Comparison of ENCODE assay signal across 8 cellular contexts in the genomic region with DNA sequence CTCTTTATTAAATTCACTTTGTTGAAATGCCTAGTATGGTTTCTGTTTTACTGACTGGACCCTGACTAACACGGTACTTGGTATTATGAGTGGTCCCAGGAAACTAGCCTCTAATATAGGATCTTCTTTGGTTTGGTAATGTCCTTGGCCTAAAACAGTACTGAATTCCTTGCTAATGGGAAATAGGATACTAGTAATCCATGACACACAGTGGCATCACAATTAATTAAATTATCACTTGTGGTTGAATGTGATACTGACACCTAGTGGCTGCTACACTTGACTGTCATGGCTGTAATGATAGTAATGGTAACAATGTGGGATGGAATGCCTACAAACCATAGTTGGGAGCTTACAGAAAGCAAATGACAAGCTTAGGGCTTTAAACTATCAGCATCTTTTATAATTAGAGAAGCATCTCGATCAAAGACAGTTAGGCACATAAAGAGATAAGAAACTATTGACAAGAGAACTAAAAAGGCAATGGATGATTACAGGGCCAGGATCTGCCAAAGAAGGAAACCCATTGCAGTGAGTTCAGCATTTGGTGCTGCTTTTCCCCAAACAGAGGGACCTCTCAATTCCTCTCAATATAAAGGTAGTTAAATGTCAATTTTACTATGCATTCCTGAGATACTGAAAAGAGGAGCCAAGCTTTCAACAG. TPM values are rescaled to one million over a fixed set of nuclear protein-coding genes. Genes with fewer than 3 reads are reported as not detected.
DNase-seq lines count a peak whose midpoint lies in the region; ATAC-seq and TF ChIP-seq lines count a peak whose summit lies in the region.

No MANE protein-coding gene starts in this region.

- no peak overlapping the region for H3K9ac ChIP-seq in liver (ENCODE audit: low read depth in 1 of 2, low read length in 2 of 2)

- H3K27me3 ChIP-seq in liver (ENCODE audit: control insufficient read depth in 4 of 4, insufficient read depth in 4 of 4, low read length in 3 of 4), result no peaks in the 10 kb centered on the region

- H3K4me1 ChIP-seq in liver (ENCODE audit: control insufficient read depth in 4 of 4, insufficient read depth in 4 of 4, low read length in 3 of 4), result peaks cover 0 to 5% (median 5%) of the 10 kb centered on the region in 4 donors

- CTCF ChIA-PET in HEK293T (lab: Yijun Ruan, JAX), result interaction anchor here (0.7 to 1.5 kb wide), 4 partner anchors 10 to 126 kb away, joined by 3 to 8 read pairs (median 3); no protein-coding TSS in a partner anchor

- no peaks in the 10 kb centered on the region for H3K9me3 ChIP-seq in liver (ENCODE audit: control insufficient read depth in 4 of 4, low read length in 3 of 4)

- peak; percentile 49 for DNase-seq in DMS 273 (lab: John Stamatoyannopoulos, UW; ENCODE audit: unreplicated experiment)
- no peak for DNase-seq in DMS 273 treated with DMSO at 0.1 percent for 48 hours (lab: John Stamatoyannopoulos, UW)
- peak; percentile 29 for DNase-seq in HEK293T (ENCODE audit: extremely low spot score)
- DNase-seq in NCI-H774 (lab: John Stamatoyannopoulos, UW), result peak; percentile 1
- peak; percentile 68 for DNase-seq in cerebellum (ENCODE audit: low spot score)
- no peak for DNase-seq in stimulated activated naive CD4-positive, alpha-beta T cell treated with Interleukin-2 at 50 U/mL for 16 hours (lab: John Stamatoyannopoulos, UW)

- TF ChIP-seq CTCF in liver (IDR thresholded peaks at IDR 0.05; ENCODE audit: low read depth, low read length, missing input control), result peak; percentile 78

- H3K4me3 ChIP-seq in liver (ENCODE audit: low read depth in 1 of 3, low read length in 3 of 3), result no peak overlapping the region

- no peak for ATAC-seq in HG02571 (IDR thresholded peaks at IDR 0.05; ENCODE audit: unreplicated experiment)

- WGBS in liver, result 58% methylated on average over 2 of the region's 2 CpGs

- TF ChIP-seq RAD21 in liver (IDR thresholded peaks at IDR 0.05), result peak; percentile 88

- POLR2A ChIA-PET in HEK293T (lab: Yijun Ruan, JAX), result no interaction called here

- peaks cover 0 to 14% (median 5%) of the 10 kb centered on the region in 4 donors for H3K36me3 ChIP-seq in liver (ENCODE audit: control insufficient read depth in 4 of 4, insufficient read depth in 3 of 4, low read depth in 1 of 4, low read length in 3 of 4)

- no peak overlapping the region for H3K27ac ChIP-seq in liver (ENCODE audit: low read depth in 1 of 2, low read length in 2 of 2)

TF ChIP-seq in HEK293T, 16 proteins besides CTCF, POLR2A, EP300 and RAD21:
- TF ChIP-seq FOXK2 (IDR thresholded peaks at IDR 0.05), result no peak
- TF ChIP-seq LEF1 (IDR thresholded peaks at IDR 0.05; ENCODE audit: borderline replicate concordance), result no peak
- no peak for TF ChIP-seq L3MBTL2 (conservative IDR thresholded peaks at IDR 0.05)
- no peak for TF ChIP-seq HDGF (IDR thresholded peaks at IDR 0.05; ENCODE audit: borderline replicate concordance)
- no peak for TF ChIP-seq ZNF384 (IDR thresholded peaks at IDR 0.05)
- no peak for TF ChIP-seq ELF4 (IDR thresholded peaks at IDR 0.05)
- TF ChIP-seq SUZ12 (IDR thresholded peaks at IDR 0.05), result no peak
- no peak for TF ChIP-seq BHLHE40 (IDR thresholded peaks at IDR 0.05; ENCODE audit: borderline replicate concordance)
- TF ChIP-seq SP1 (IDR thresholded peaks at IDR 0.05), result no peak
- TF ChIP-seq, protein P1, sequence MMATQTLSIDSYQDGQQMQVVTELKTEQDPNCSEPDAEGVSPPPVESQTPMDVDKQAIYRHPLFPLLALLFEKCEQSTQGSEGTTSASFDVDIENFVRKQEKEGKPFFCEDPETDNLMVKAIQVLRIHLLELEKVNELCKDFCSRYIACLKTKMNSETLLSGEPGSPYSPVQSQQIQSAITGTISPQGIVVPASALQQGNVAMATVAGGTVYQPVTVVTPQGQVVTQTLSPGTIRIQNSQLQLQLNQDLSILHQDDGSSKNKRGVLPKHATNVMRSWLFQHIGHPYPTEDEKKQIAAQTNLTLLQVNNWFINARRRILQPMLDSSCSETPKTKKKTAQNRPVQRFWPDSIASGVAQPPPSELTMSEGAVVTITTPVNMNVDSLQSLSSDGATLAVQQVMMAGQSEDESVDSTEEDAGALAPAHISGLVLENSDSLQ (IDR thresholded peaks at IDR 0.05), result no peak
- no peak for TF ChIP-seq CTBP1 (IDR thresholded peaks at IDR 0.05; ENCODE audit: borderline replicate concordance)
- no peak for TF ChIP-seq FOXA1 (IDR thresholded peaks at IDR 0.05)

TF ChIP-seq in liver, 16 proteins besides CTCF, POLR2A, EP300 and RAD21:
- TF ChIP-seq, protein P2, sequence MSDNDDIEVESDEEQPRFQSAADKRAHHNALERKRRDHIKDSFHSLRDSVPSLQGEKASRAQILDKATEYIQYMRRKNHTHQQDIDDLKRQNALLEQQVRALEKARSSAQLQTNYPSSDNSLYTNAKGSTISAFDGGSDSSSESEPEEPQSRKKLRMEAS (IDR thresholded peaks at IDR 0.05), result no peak
- TF ChIP-seq, protein P3, sequence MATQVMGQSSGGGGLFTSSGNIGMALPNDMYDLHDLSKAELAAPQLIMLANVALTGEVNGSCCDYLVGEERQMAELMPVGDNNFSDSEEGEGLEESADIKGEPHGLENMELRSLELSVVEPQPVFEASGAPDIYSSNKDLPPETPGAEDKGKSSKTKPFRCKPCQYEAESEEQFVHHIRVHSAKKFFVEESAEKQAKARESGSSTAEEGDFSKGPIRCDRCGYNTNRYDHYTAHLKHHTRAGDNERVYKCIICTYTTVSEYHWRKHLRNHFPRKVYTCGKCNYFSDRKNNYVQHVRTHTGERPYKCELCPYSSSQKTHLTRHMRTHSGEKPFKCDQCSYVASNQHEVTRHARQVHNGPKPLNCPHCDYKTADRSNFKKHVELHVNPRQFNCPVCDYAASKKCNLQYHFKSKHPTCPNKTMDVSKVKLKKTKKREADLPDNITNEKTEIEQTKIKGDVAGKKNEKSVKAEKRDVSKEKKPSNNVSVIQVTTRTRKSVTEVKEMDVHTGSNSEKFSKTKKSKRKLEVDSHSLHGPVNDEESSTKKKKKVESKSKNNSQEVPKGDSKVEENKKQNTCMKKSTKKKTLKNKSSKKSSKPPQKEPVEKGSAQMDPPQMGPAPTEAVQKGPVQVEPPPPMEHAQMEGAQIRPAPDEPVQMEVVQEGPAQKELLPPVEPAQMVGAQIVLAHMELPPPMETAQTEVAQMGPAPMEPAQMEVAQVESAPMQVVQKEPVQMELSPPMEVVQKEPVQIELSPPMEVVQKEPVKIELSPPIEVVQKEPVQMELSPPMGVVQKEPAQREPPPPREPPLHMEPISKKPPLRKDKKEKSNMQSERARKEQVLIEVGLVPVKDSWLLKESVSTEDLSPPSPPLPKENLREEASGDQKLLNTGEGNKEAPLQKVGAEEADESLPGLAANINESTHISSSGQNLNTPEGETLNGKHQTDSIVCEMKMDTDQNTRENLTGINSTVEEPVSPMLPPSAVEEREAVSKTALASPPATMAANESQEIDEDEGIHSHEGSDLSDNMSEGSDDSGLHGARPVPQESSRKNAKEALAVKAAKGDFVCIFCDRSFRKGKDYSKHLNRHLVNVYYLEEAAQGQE (IDR thresholded peaks at IDR 0.05), result no peak
- no peak for TF ChIP-seq NR2F2 (IDR thresholded peaks at IDR 0.05)
- TF ChIP-seq HNF4G (IDR thresholded peaks at IDR 0.05), result no peak
- TF ChIP-seq EGR1 (IDR thresholded peaks at IDR 0.05; ENCODE audit: low read depth in 2 of 2), result no peak
- no peak for TF ChIP-seq TAF1 (conservative IDR thresholded peaks at IDR 0.05)
- no peak for TF ChIP-seq SP1 (IDR thresholded peaks at IDR 0.05)
- no peak for TF ChIP-seq FOXA1 (IDR thresholded peaks at IDR 0.05)
- TF ChIP-seq FOXA2 (IDR thresholded peaks at IDR 0.05), result no peak
- no peak for TF ChIP-seq RXRA (IDR thresholded peaks at IDR 0.05)
- TF ChIP-seq, protein P4, sequence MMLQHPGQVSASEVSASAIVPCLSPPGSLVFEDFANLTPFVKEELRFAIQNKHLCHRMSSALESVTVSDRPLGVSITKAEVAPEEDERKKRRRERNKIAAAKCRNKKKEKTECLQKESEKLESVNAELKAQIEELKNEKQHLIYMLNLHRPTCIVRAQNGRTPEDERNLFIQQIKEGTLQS (IDR thresholded peaks at IDR 0.05), result no peak
- TF ChIP-seq, protein P5, sequence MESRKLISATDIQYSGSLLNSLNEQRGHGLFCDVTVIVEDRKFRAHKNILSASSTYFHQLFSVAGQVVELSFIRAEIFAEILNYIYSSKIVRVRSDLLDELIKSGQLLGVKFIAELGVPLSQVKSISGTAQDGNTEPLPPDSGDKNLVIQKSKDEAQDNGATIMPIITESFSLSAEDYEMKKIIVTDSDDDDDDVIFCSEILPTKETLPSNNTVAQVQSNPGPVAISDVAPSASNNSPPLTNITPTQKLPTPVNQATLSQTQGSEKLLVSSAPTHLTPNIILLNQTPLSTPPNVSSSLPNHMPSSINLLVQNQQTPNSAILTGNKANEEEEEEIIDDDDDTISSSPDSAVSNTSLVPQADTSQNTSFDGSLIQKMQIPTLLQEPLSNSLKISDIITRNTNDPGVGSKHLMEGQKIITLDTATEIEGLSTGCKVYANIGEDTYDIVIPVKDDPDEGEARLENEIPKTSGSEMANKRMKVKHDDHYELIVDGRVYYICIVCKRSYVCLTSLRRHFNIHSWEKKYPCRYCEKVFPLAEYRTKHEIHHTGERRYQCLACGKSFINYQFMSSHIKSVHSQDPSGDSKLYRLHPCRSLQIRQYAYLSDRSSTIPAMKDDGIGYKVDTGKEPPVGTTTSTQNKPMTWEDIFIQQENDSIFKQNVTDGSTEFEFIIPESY (IDR thresholded peaks at IDR 0.05), result no peak

RNA-seq across cellular contexts. Expression of a gene that starts 8.6 kb away (rescaled TPM):
- 13.5 TPM for total RNA-seq in cerebellum
- total RNA-seq in liver, result 10 to 100 TPM in 1 of 2 donors, 1 to 10 TPM in 1; 3.8 to 23.6 TPM
- 1 to 10 TPM; 2.1 to 6.3 TPM for polyA plus RNA-seq in liver

RNA-seq across cellular contexts. Expression of a gene that starts 24.4 kb away (rescaled TPM):
- 30.7 TPM for total RNA-seq in cerebellum
- 10 to 100 TPM; 16.9 to 31.9 TPM for total RNA-seq in liver
- 10 to 100 TPM; 16.1 to 16.4 TPM for polyA plus RNA-seq in liver

RNA-seq across cellular contexts. Expression of a gene that starts 24.6 kb away (rescaled TPM):
- 22.3 TPM for total RNA-seq in cerebellum
- 10 to 100 TPM; 16.2 to 42.0 TPM for total RNA-seq in liver
- 10 to 100 TPM; 21.3 to 26.3 TPM for polyA plus RNA-seq in liver

RNA-seq across cellular contexts. Expression of a gene that starts 32.0 kb away (rescaled TPM):
- total RNA-seq in cerebellum (63.9 TPM), liver (10 to 100 TPM in 1 of 2 donors, 1 to 10 TPM in 1; 8.1 to 12.7 TPM)
- polyA plus RNA-seq in liver, result 10 to 100 TPM in 1 of 2 donors, 1 to 10 TPM in 1; 5.2 to 10.1 TPM

Comparison
In these comparisons a context has a peak if more than half of its experiments do, and no peak if none do; other contexts are left out.
1. DNase-seq: peak in DMS 273 (single experiment), HEK293T (single experiment), NCI-H774 (single experiment) and cerebellum (single experiment); none in DMS 273 treated with DMSO at 0.1 percent for 48 hours (single experiment) and stimulated activated naive CD4-positive, alpha-beta T cell treated with Interleukin-2 at 50 U/mL for 16 hours (single experiment).